In genomic region chr22:37930952-37931440, GRCh38 we compare ENCODE assay signal across 19 cellular contexts. TPM values are rescaled to one million over a fixed set of nuclear protein-coding genes. Genes with fewer than 3 reads are reported as not detected.
DNase-seq lines count a peak whose midpoint lies in the region; ATAC-seq, FAIRE-seq and TF ChIP-seq lines count a peak whose summit lies in the region.
"Had no signal": no experiment of that assay in that cellular context is flagged by ENCODE, and none has a peak within 500 bp of the region (broad histone marks: within the 10 kb centered on the region; RNA-seq: fewer than 3 reads in every experiment).

No MANE protein-coding gene starts in this region.

- no peak overlapping the region for H3K4me3 ChIP-seq in HepG2 (replicated peaks in 1 of 3; ENCODE audit: insufficient read depth in 1 of 3, low read depth in 2 of 3, low read length in 3 of 3)
- no peak overlapping the region for H3K4me3 ChIP-seq in right lobe of liver
- no peak overlapping the region for H3K4me3 ChIP-seq in breast epithelium
- H3K4me3 ChIP-seq: heart left ventricle, Peyer's patch, thoracic aorta had no signal

- no TSS peak for BruUV-seq in HepG2 (replicated peaks; lab: Mats Ljungman, UMichigan)

- no peak overlapping the region for H3K4me3 Mint-ChIP-seq in nephron progenitor cell
- H3K4me3 Mint-ChIP-seq: activated naive CD4-positive, alpha-beta T cell treated with anti-CD3 and anti-CD28 coated beads for 36 hours; T-cell had no signal

- H3K4me1 Mint-ChIP-seq in nephron progenitor cell, result peaks cover 8% of the 10 kb centered on the region

- H3K27me3 Mint-ChIP-seq in nephron progenitor cell (ENCODE audit: low read depth, poor library complexity), result no peaks in the 10 kb centered on the region
- H3K27me3 Mint-ChIP-seq: progenitor cell of endocrine pancreas, T-cell had no signal

- H3K36me3 ChIP-seq in HepG2 (replicated peaks in 1 of 2; ENCODE audit: control insufficient read depth in 1 of 2, insufficient read depth in 2 of 2, low read length in 2 of 2), result peaks cover 20 to 25% of the 10 kb centered on the region in 2 experiments; a peak in 4 of 5 replicates
- H3K36me3 ChIP-seq in right lobe of liver, result peaks cover 0 to 19% (median 4%) of the 10 kb centered on the region in 4 donors
- H3K36me3 ChIP-seq in breast epithelium, result no peaks in the 10 kb centered on the region

- DNase-seq in HepG2 (ENCODE audit: low spot score), result no peak
- DNase-seq in right lobe of liver, result no peak
- peak; percentile 35 for DNase-seq in dermis blood vessel endothelial cell
- no peak for DNase-seq in nephron progenitor cell
- DNase-seq in breast epithelium (ENCODE audit: low spot score in 2 of 2), result no peak
- no peak for DNase-seq in SKM-1 (lab: John Stamatoyannopoulos, UW; ENCODE audit: unreplicated experiment)
- DNase-seq in SK-N-DZ (ENCODE audit: low spot score), result no peak
- DNase-seq: heart left ventricle, NCI-H446 treated with DMSO at 0.1 percent for 48 hours, Peyer's patch, T-cell had no signal

- H3K9me3 ChIP-seq in HepG2 (ENCODE audit: low read length) (no peaks in the 10 kb centered on the region), right lobe of liver (no peaks in the 10 kb centered on the region), breast epithelium (no peaks in the 10 kb centered on the region)
- H3K9me3 ChIP-seq: heart left ventricle, Peyer's patch, thoracic aorta had no signal

- no peak for TF ChIP-seq EP300 in HepG2 (IDR thresholded peaks at IDR 0.05; ENCODE audit: low read depth in 2 of 2, low read length in 2 of 2)
- TF ChIP-seq EP300 in HepG2 (CRISPR knock-in tag; IDR thresholded peaks at IDR 0.05; ENCODE audit: borderline replicate concordance), result no peak

- 84% methylated on average over 2 of the region's 2 CpGs for WGBS in HepG2 (ENCODE audit: low lambda C conversion rate)
- 90% methylated on average over 1 of the region's 2 CpGs for WGBS in right lobe of liver (ENCODE audit: insufficient coverage, low coverage, low lambda C conversion rate, missing lambda C conversion rate)

- no peaks in the 10 kb centered on the region for H4K20me1 ChIP-seq in HepG2 (ENCODE audit: insufficient read depth, low read length)

- POLR2A ChIA-PET in HepG2 (lab: Yijun Ruan, JAX), result interaction anchor here (0.6 kb wide), 1 partner anchor 20 kb away, joined by 4 read pairs; no protein-coding TSS in a partner anchor

- H3K4me1 ChIP-seq in HepG2 (ENCODE audit: insufficient read depth, low read length) (peaks cover 13% of the 10 kb centered on the region), right lobe of liver (peaks cover 0 to 11% (median 2%) of the 10 kb centered on the region in 4 donors), breast epithelium (peaks cover 8 to 13% of the 10 kb centered on the region in 2 donors)

- no peak for FAIRE-seq in HepG2 (lab: Jason Lieb, UNC)
- FAIRE-seq: bronchial epithelial cell, kidney had no signal

- ATAC-seq in HepG2, result no peak
- no peak for ATAC-seq in right lobe of liver
- ATAC-seq in GM21786 (IDR thresholded peaks at IDR 0.05; ENCODE audit: unreplicated experiment), result no peak

- TF ChIP-seq POLR2A in HepG2 (IDR thresholded peaks at IDR 0.05; ENCODE audit: insufficient read depth in 1 of 2, low read depth in 2 of 2, low read length in 2 of 2), result no peak
- TF ChIP-seq POLR2A in right lobe of liver (IDR thresholded peaks at IDR 0.05), result no peak
- TF ChIP-seq POLR2A in breast epithelium (IDR thresholded peaks at IDR 0.05), result no peak

- H3K9ac ChIP-seq in HepG2 (ENCODE audit: insufficient read depth, low read depth, low read length), result no peak overlapping the region
- H3K9ac ChIP-seq: KMS-11 had no signal

- H2AFZ ChIP-seq in HepG2 (ENCODE audit: low read length), result no peak overlapping the region

- H3K27ac Mint-ChIP-seq in nephron progenitor cell, result peak overlapping the region; percentile 22
- H3K27ac Mint-ChIP-seq: activated naive CD4-positive, alpha-beta T cell treated with anti-CD3 and anti-CD28 coated beads for 36 hours; progenitor cell of endocrine pancreas had no signal

- H3K9me3 Mint-ChIP-seq in nephron progenitor cell, result no peaks in the 10 kb centered on the region
- H3K9me3 Mint-ChIP-seq: activated naive CD4-positive, alpha-beta T cell treated with anti-CD3 and anti-CD28 coated beads for 36 hours; T-cell had no signal

- TF ChIP-seq RAD21 in HepG2 (CRISPR knock-in tag; IDR thresholded peaks at IDR 0.05), result no peak

- CTCF ChIA-PET in HepG2 (lab: Yijun Ruan, JAX; ENCODE audit: low intra/inter-chr PET ratio, low total read pairs), result interaction anchor here (1.1 kb wide), 1 partner anchor 113 kb away, joined by 5 read pairs; no protein-coding TSS in a partner anchor

- no peak overlapping the region for H3K4me2 ChIP-seq in HepG2 (ENCODE audit: low read depth, low read length)
- H3K4me2 ChIP-seq: KMS-11 had no signal

- in situ Hi-C loops in HepG2 (cut with HindIII; ENCODE audit: extremely low pct_ligation_motif_present, low pct_unique_long_range_greater_than_20kb), result loop anchor here (10.0 kb wide), 1 partner anchor 116 kb away; no protein-coding TSS in a partner anchor

- intact Hi-C loops in HepG2 (cut with micrococcal nuclease; ENCODE audit: unreplicated experiment) (loop anchor here (1.0 to 5.0 kb wide), 2 partner anchors 25 to 36 kb away; partner anchors contain the start of gene MICALL1), right lobe of liver (cut with DNase I) (no loop called here), breast epithelium (cut with DNase I; ENCODE audit: low total_unique reads) (no loop called here)

- no peaks in the 10 kb centered on the region for H3K79me2 ChIP-seq in HepG2 (ENCODE audit: insufficient read depth, low read length)

- H3K27ac ChIP-seq in HepG2 (ENCODE audit: extremely low read length, insufficient read depth, low read length) (no peak overlapping the region), right lobe of liver (no peak overlapping the region), breast epithelium (no peak overlapping the region)
- H3K27ac ChIP-seq: KMS-11, Peyer's patch had no signal

- peaks cover 17% of the 10 kb centered on the region for H3K36me3 Mint-ChIP-seq in nephron progenitor cell (ENCODE audit: low read depth)

- no peak for TF ChIP-seq CTCF in HepG2 (CRISPR knock-in tag; IDR thresholded peaks at IDR 0.05)
- TF ChIP-seq CTCF in right lobe of liver (IDR thresholded peaks at IDR 0.05), result no peak
- TF ChIP-seq CTCF in nephron progenitor cell (IDR thresholded peaks at IDR 0.05), result no peak
- TF ChIP-seq CTCF in breast epithelium (IDR thresholded peaks at IDR 0.05), result no peak

- no peaks in the 10 kb centered on the region for H3K27me3 ChIP-seq in HepG2 (ENCODE audit: control insufficient read depth in 1 of 2, insufficient read depth in 2 of 2, low read length in 2 of 2)
- H3K27me3 ChIP-seq in right lobe of liver, result no peaks in the 10 kb centered on the region
- H3K27me3 ChIP-seq in breast epithelium, result no peaks in the 10 kb centered on the region
- H3K27me3 ChIP-seq: heart left ventricle, Peyer's patch had no signal

RNA-seq across cellular contexts. Expression of gene C22orf23, which starts 22.4 kb away (rescaled TPM):
- total RNA-seq in HepG2 (2016; rRNA removed; fragmentation: Illumina TruSeq; extraction: Trizol) (0.24 and 0.32 TPM in 2 replicates), right lobe of liver (under 1 TPM in 1 of 6 experiments, not detected in 5; 0.40 TPM), dermis blood vessel endothelial cell (0.05 TPM in 1 of 2 replicates, not detected in the other), breast epithelium (under 1 TPM in 1 of 3 donors, not detected in 2; 0.64 TPM)
- total RNA-seq in HepG2 (2016; cell fraction: cytosol; rRNA removed; fragmentation: Illumina TruSeq; extraction: Trizol; ENCODE audit: low read depth), result 0.40 and 0.44 TPM in 2 replicates
- 0.22 and 0.28 TPM in 2 replicates for total RNA-seq in HepG2 (2016; cell fraction: insoluble cytoplasmic fraction; rRNA removed; fragmentation: Illumina TruSeq; extraction: Trizol)
- 0.68 and 1.1 TPM in 2 replicates for total RNA-seq in HepG2 (2016; cell fraction: membrane; rRNA removed; fragmentation: Illumina TruSeq; extraction: Trizol)
- 0.50 TPM in 2 replicates for total RNA-seq in HepG2 (2016; cell fraction: nucleus; rRNA removed; fragmentation: Illumina TruSeq; extraction: Trizol)
- 0.21 and 0.24 TPM in 2 replicates for polyA plus RNA-seq in HepG2 (2011; rRNA removed)
- polyA plus RNA-seq in HepG2 (2011; cell fraction: cytosol; rRNA removed), result 0.13 and 0.25 TPM in 2 replicates
- polyA plus RNA-seq in HepG2 (2011; cell fraction: nucleus; rRNA removed), result 0.34 and 0.45 TPM in 2 replicates
- 0.21 and 0.31 TPM in 2 replicates for polyA plus RNA-seq in HepG2 (2012)
- 0.36 and 0.62 TPM in 2 replicates for polyA plus RNA-seq in HepG2 (2016; cell fraction: cytosol; fragmentation: Illumina TruSeq; extraction: Trizol; ENCODE audit: low read depth)
- polyA plus RNA-seq in HepG2 (2016; cell fraction: insoluble cytoplasmic fraction; fragmentation: Illumina TruSeq; extraction: Trizol; ENCODE audit: low read depth), result 0.39 and 0.41 TPM in 2 replicates
- polyA plus RNA-seq in HepG2 (2016; cell fraction: membrane; fragmentation: Illumina TruSeq; extraction: Trizol; ENCODE audit: low read depth), result 0.43 and 0.85 TPM in 2 replicates
- 0.55 TPM in 1 of 2 replicates, not detected in the other for polyA plus RNA-seq in HepG2 (2016; cell fraction: nucleus; fragmentation: Illumina TruSeq; extraction: Trizol; ENCODE audit: insufficient read depth, low read depth)
- polyA minus RNA-seq in HepG2 (2011; rRNA and poly(A)+ RNA removed; ENCODE audit: low replicate concordance), result 0.21 and 0.34 TPM in 2 replicates
- polyA minus RNA-seq in HepG2 (2011; cell fraction: cytosol; rRNA and poly(A)+ RNA removed), result not detected in 2 replicates
- polyA minus RNA-seq in HepG2 (2011; cell fraction: nucleus; rRNA and poly(A)+ RNA removed), result 0.77 TPM in 1 of 2 replicates, not detected in the other
- 1.5 and 3.6 TPM in 2 replicates for polyA plus RNA-seq in SK-N-DZ (2014; cell fraction: cytosol; rRNA removed)
- 0.72 and 1.1 TPM in 2 replicates for polyA plus RNA-seq in SK-N-DZ (2014; cell fraction: nucleus; rRNA removed)
- total RNA-seq: activated naive CD4-positive, alpha-beta T cell treated with anti-CD3 and anti-CD28 coated beads for 36 hours; bronchial epithelial cell; mucosa of gallbladder; T-cell; thoracic aorta had no signal

RNA-seq across cellular contexts. Expression of gene POLR2F, which starts 22.5 kb away (rescaled TPM):
- total RNA-seq in HepG2 (2016; rRNA removed; fragmentation: Illumina TruSeq; extraction: Trizol) (135 and 147 TPM in 2 replicates), right lobe of liver (10 to 100 TPM; 42.4 to 60.5 (median 56.3) TPM), dermis blood vessel endothelial cell (46.6 and 48.7 TPM in 2 replicates), breast epithelium (10 to 100 TPM; 66.7 to 93.7 (median 82.4) TPM)
- 107 and 130 TPM in 2 replicates for total RNA-seq in HepG2 (2016; cell fraction: cytosol; rRNA removed; fragmentation: Illumina TruSeq; extraction: Trizol; ENCODE audit: low read depth)
- 141 and 150 TPM in 2 replicates for total RNA-seq in HepG2 (2016; cell fraction: insoluble cytoplasmic fraction; rRNA removed; fragmentation: Illumina TruSeq; extraction: Trizol)
- total RNA-seq in HepG2 (2016; cell fraction: membrane; rRNA removed; fragmentation: Illumina TruSeq; extraction: Trizol), result 184 and 188 TPM in 2 replicates
- total RNA-seq in HepG2 (2016; cell fraction: nucleus; rRNA removed; fragmentation: Illumina TruSeq; extraction: Trizol), result 49.0 and 50.7 TPM in 2 replicates
- 136 and 158 TPM in 2 replicates for polyA plus RNA-seq in HepG2 (2011; rRNA removed)
- polyA plus RNA-seq in HepG2 (2011; cell fraction: cytosol; rRNA removed), result 155 and 221 TPM in 2 replicates
- 72.1 and 83.3 TPM in 2 replicates for polyA plus RNA-seq in HepG2 (2011; cell fraction: nucleus; rRNA removed)
- polyA plus RNA-seq in HepG2 (2012), result 135 and 152 TPM in 2 replicates
- polyA plus RNA-seq in HepG2 (2016; cell fraction: cytosol; fragmentation: Illumina TruSeq; extraction: Trizol; ENCODE audit: low read depth), result 196 and 219 TPM in 2 replicates
- polyA plus RNA-seq in HepG2 (2016; cell fraction: insoluble cytoplasmic fraction; fragmentation: Illumina TruSeq; extraction: Trizol; ENCODE audit: low read depth), result 220 TPM in 2 replicates
- 238 and 251 TPM in 2 replicates for polyA plus RNA-seq in HepG2 (2016; cell fraction: membrane; fragmentation: Illumina TruSeq; extraction: Trizol; ENCODE audit: low read depth)
- polyA plus RNA-seq in HepG2 (2016; cell fraction: nucleus; fragmentation: Illumina TruSeq; extraction: Trizol; ENCODE audit: insufficient read depth, low read depth), result 117 and 120 TPM in 2 replicates
- 30.1 and 40.6 TPM in 2 replicates for polyA minus RNA-seq in HepG2 (2011; rRNA and poly(A)+ RNA removed; ENCODE audit: low replicate concordance)
- 33.1 TPM in 2 replicates for polyA minus RNA-seq in HepG2 (2011; cell fraction: cytosol; rRNA and poly(A)+ RNA removed)
- polyA minus RNA-seq in HepG2 (2011; cell fraction: nucleus; rRNA and poly(A)+ RNA removed), result 14.9 and 15.7 TPM in 2 replicates
- 66.7 and 87.1 TPM in 2 replicates for polyA plus RNA-seq in SK-N-DZ (2014; cell fraction: cytosol; rRNA removed)
- polyA plus RNA-seq in SK-N-DZ (2014; cell fraction: nucleus; rRNA removed), result 71.7 and 106 TPM in 2 replicates

RNA-seq across cellular contexts. Expression of gene MICALL1, which starts 24.9 kb away (rescaled TPM):
- total RNA-seq in HepG2 (2016; rRNA removed; fragmentation: Illumina TruSeq; extraction: Trizol), result 10.2 and 10.6 TPM in 2 replicates
- total RNA-seq in HepG2 (2016; cell fraction: cytosol; rRNA removed; fragmentation: Illumina TruSeq; extraction: Trizol; ENCODE audit: low read depth), result 3.4 and 3.8 TPM in 2 replicates
- total RNA-seq in HepG2 (2016; cell fraction: insoluble cytoplasmic fraction; rRNA removed; fragmentation: Illumina TruSeq; extraction: Trizol), result 9.0 and 10.7 TPM in 2 replicates
- 13.1 and 14.5 TPM in 2 replicates for total RNA-seq in HepG2 (2016; cell fraction: membrane; rRNA removed; fragmentation: Illumina TruSeq; extraction: Trizol)
- 7.8 and 8.7 TPM in 2 replicates for total RNA-seq in HepG2 (2016; cell fraction: nucleus; rRNA removed; fragmentation: Illumina TruSeq; extraction: Trizol)
- polyA plus RNA-seq in HepG2 (2011; rRNA removed), result 7.6 and 10.2 TPM in 2 replicates
- 6.7 and 7.5 TPM in 2 replicates for polyA plus RNA-seq in HepG2 (2011; cell fraction: cytosol; rRNA removed)
- polyA plus RNA-seq in HepG2 (2011; cell fraction: nucleus; rRNA removed), result 20.3 and 21.4 TPM in 2 replicates
- 6.6 and 10.9 TPM in 2 replicates for polyA plus RNA-seq in HepG2 (2012)
- 4.2 and 4.5 TPM in 2 replicates for polyA plus RNA-seq in HepG2 (2016; cell fraction: cytosol; fragmentation: Illumina TruSeq; extraction: Trizol; ENCODE audit: low read depth)
- 11.5 and 15.1 TPM in 2 replicates for polyA plus RNA-seq in HepG2 (2016; cell fraction: insoluble cytoplasmic fraction; fragmentation: Illumina TruSeq; extraction: Trizol; ENCODE audit: low read depth)
- 12.2 and 15.3 TPM in 2 replicates for polyA plus RNA-seq in HepG2 (2016; cell fraction: membrane; fragmentation: Illumina TruSeq; extraction: Trizol; ENCODE audit: low read depth)
- 14.0 and 21.3 TPM in 2 replicates for polyA plus RNA-seq in HepG2 (2016; cell fraction: nucleus; fragmentation: Illumina TruSeq; extraction: Trizol; ENCODE audit: insufficient read depth, low read depth)
- polyA minus RNA-seq in HepG2 (2011; rRNA and poly(A)+ RNA removed; ENCODE audit: low replicate concordance), result 20.1 and 35.6 TPM in 2 replicates
- polyA minus RNA-seq in HepG2 (2011; cell fraction: cytosol; rRNA and poly(A)+ RNA removed), result 11.8 and 17.0 TPM in 2 replicates
- 8.9 and 10.7 TPM in 2 replicates for polyA minus RNA-seq in HepG2 (2011; cell fraction: nucleus; rRNA and poly(A)+ RNA removed)
- total RNA-seq in right lobe of liver, result 10 to 100 TPM in 3 of 6 experiments, 1 to 10 TPM in 3; 6.5 to 19.0 (median 10.3) TPM
- 36.4 and 52.7 TPM in 2 replicates for total RNA-seq in dermis blood vessel endothelial cell
- 10 to 100 TPM in 2 of 3 donors, 1 to 10 TPM in 1; 8.6 to 25.6 (median 22.0) TPM for total RNA-seq in breast epithelium
- 18.6 and 22.6 TPM in 2 replicates for polyA plus RNA-seq in SK-N-DZ (2014; cell fraction: cytosol; rRNA removed)
- polyA plus RNA-seq in SK-N-DZ (2014; cell fraction: nucleus; rRNA removed), result 13.5 and 26.1 TPM in 2 replicates

RNA-seq across cellular contexts. Expression of gene SOX10, which starts 53.4 kb away (rescaled TPM):
- total RNA-seq in HepG2 (2016; rRNA removed; fragmentation: Illumina TruSeq; extraction: Trizol) (not detected in 2 replicates), right lobe of liver (under 1 TPM in 2 of 6 experiments, not detected in 4; 0.24 to 0.29 TPM), dermis blood vessel endothelial cell (not detected in 2 replicates), breast epithelium (100 to 1,000 TPM in 1 of 3 donors, 10 to 100 TPM in 1, under 1 TPM in 1; 0.16 to 101 (median 24.9) TPM)
- total RNA-seq in HepG2 (2016; cell fraction: cytosol; rRNA removed; fragmentation: Illumina TruSeq; extraction: Trizol; ENCODE audit: low read depth), result not detected in 2 replicates
- not detected in 2 replicates for total RNA-seq in HepG2 (2016; cell fraction: insoluble cytoplasmic fraction; rRNA removed; fragmentation: Illumina TruSeq; extraction: Trizol)
- total RNA-seq in HepG2 (2016; cell fraction: membrane; rRNA removed; fragmentation: Illumina TruSeq; extraction: Trizol), result not detected in 2 replicates
- not detected in 2 replicates for total RNA-seq in HepG2 (2016; cell fraction: nucleus; rRNA removed; fragmentation: Illumina TruSeq; extraction: Trizol)
- not detected in 2 replicates for polyA plus RNA-seq in HepG2 (2011; rRNA removed)
- not detected in 2 replicates for polyA plus RNA-seq in HepG2 (2011; cell fraction: cytosol; rRNA removed)
- not detected in 2 replicates for polyA plus RNA-seq in HepG2 (2011; cell fraction: nucleus; rRNA removed)
- polyA plus RNA-seq in HepG2 (2012), result 0.04 TPM in 1 of 2 replicates, not detected in the other
- not detected in 2 replicates for polyA plus RNA-seq in HepG2 (2016; cell fraction: cytosol; fragmentation: Illumina TruSeq; extraction: Trizol; ENCODE audit: low read depth)
- not detected in 2 replicates for polyA plus RNA-seq in HepG2 (2016; cell fraction: insoluble cytoplasmic fraction; fragmentation: Illumina TruSeq; extraction: Trizol; ENCODE audit: low read depth)
- not detected in 2 replicates for polyA plus RNA-seq in HepG2 (2016; cell fraction: membrane; fragmentation: Illumina TruSeq; extraction: Trizol; ENCODE audit: low read depth)
- not detected in 2 replicates for polyA plus RNA-seq in HepG2 (2016; cell fraction: nucleus; fragmentation: Illumina TruSeq; extraction: Trizol; ENCODE audit: insufficient read depth, low read depth)
- polyA minus RNA-seq in HepG2 (2011; rRNA and poly(A)+ RNA removed; ENCODE audit: low replicate concordance), result not detected in 2 replicates
- not detected in 2 replicates for polyA minus RNA-seq in HepG2 (2011; cell fraction: cytosol; rRNA and poly(A)+ RNA removed)
- not detected in 2 replicates for polyA minus RNA-seq in HepG2 (2011; cell fraction: nucleus; rRNA and poly(A)+ RNA removed)
- not detected in 2 replicates for polyA plus RNA-seq in SK-N-DZ (2014; cell fraction: cytosol; rRNA removed)
- polyA plus RNA-seq in SK-N-DZ (2014; cell fraction: nucleus; rRNA removed), result not detected in 2 replicates
- total RNA-seq: activated naive CD4-positive, alpha-beta T cell treated with anti-CD3 and anti-CD28 coated beads for 36 hours; bronchial epithelial cell; T-cell had no signal
